In the genomic region with DNA sequence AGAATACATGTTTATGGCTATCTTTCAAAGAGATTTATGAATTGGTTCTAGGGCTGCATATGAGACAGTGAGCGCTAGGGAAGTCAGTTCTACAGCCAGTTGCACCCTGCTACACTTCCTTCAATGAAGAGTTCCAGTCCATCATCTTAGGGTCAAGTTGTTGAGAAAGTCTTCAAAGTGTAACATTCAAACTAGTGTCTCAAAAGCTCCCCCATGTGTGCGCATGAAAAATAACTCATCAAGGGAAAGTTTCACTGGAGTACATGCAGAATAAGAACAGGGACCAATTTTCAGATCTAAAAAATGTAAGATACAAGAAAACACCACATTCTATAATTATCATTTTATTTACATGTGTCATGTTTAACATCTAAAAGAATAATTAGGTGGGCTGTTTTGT, we compare ENCODE assay signal across 8 cellular contexts.
DNase-seq lines count a peak whose midpoint lies in the region; ATAC-seq, FAIRE-seq and TF ChIP-seq lines count a peak whose summit lies in the region.

No MANE protein-coding gene starts in this region.

- H4K5ac ChIP-seq in H9 (ENCODE audit: insufficient read length, low read depth, low read length): no peak overlapping the region

- no peak for ATAC-seq in GM19023 (IDR thresholded peaks at IDR 0.05; ENCODE audit: unreplicated experiment)
- no peak for ATAC-seq in naive thymus-derived CD8-positive, alpha-beta T cell
- no peak for ATAC-seq in activated CD4-positive, alpha-beta T cell treated with anti-CD3 and anti-CD28 coated beads for 36 hours

- no peak overlapping the region for H3K27ac ChIP-seq in H9 (ENCODE audit: insufficient read length, low read depth, low read length)

- peaks cover 4% of the 10 kb centered on the region; the same call in 1 of the 2 replicates for H3K4me1 ChIP-seq in H9 (ENCODE audit: insufficient read depth, low read length)

- no peak overlapping the region for H2AFZ ChIP-seq in H9 (ENCODE audit: low read length)

- H4K20me1 ChIP-seq in H9 (ENCODE audit: control insufficient read depth, insufficient read depth, insufficient read length): no peaks in the 10 kb centered on the region

- no peak overlapping the region for H3K23ac ChIP-seq in H9 (ENCODE audit: insufficient read length, low read depth, low read length)

- no peak overlapping the region for H3K9ac ChIP-seq in H9 (ENCODE audit: extremely low read depth, insufficient read length, low read length)

- TF ChIP-seq CTCF in D721Med (IDR thresholded peaks at IDR 0.05; ENCODE audit: insufficient read depth, missing control alignments): peak; percentile 66
- peak; percentile 49; the same call in 2 of the 3 replicates for TF ChIP-seq CTCF in H9 (conservative IDR thresholded peaks at IDR 0.05)

- no peak overlapping the region for H4K91ac ChIP-seq in H9 (ENCODE audit: insufficient read length, low read depth, low read length)

- H3K14ac ChIP-seq in H9 (ENCODE audit: insufficient read depth, low read length): no peak overlapping the region

- H2BK5ac ChIP-seq in H9 (ENCODE audit: insufficient read length, low read length): no peak overlapping the region

- WGBS in H9 (ENCODE audit: extremely low coverage, insufficient read length, low lambda C conversion rate): no CpG with 5 or more reads among the region's 2 CpGs

- no peak overlapping the region for H2BK120ac ChIP-seq in H9 (ENCODE audit: low read depth, low read length, poor library complexity, severe bottlenecking)

- H3T11ph ChIP-seq in H9 (ENCODE audit: low read length): no peak overlapping the region

- no peaks in the 10 kb centered on the region for H3K79me1 ChIP-seq in H9 (ENCODE audit: insufficient read depth, low read depth, low read length, poor library complexity, severe bottlenecking)

- no peak overlapping the region for H3K4me3 Mint-ChIP-seq in H9
- H3K4me3 Mint-ChIP-seq in naive thymus-derived CD8-positive, alpha-beta T cell: no peak overlapping the region
- no peak overlapping the region for H3K4me3 Mint-ChIP-seq in activated CD4-positive, alpha-beta T cell treated with anti-CD3 and anti-CD28 coated beads for 36 hours

- DNase-seq in D721Med (ENCODE audit: insufficient read length, low spot score): no peak
- DNase-seq in H9: no peak
- peak; percentile 34 for DNase-seq in RPMI8226
- DNase-seq in glomerular endothelial cell (ENCODE audit: extremely low read depth, low read depth, low spot score): peak; percentile 5
- DNase-seq in stimulated activated CD4-positive, alpha-beta T cell treated with anti-CD3 and anti-CD28 coated beads, Interleukin-2, amount 100 ng/mL, for 48 hours: no peak
- no peak for DNase-seq in naive thymus-derived CD8-positive, alpha-beta T cell
- DNase-seq in activated CD4-positive, alpha-beta T cell treated with anti-CD3 and anti-CD28 coated beads for 36 hours: no peak

- no peaks in the 10 kb centered on the region for H3K9me3 ChIP-seq in H9 (ENCODE audit: control insufficient read depth, low read depth, low read length)

- no peak overlapping the region for H3K4me2 ChIP-seq in H9 (ENCODE audit: insufficient read depth, insufficient read length, low read length)

- FAIRE-seq in D721Med (lab: Jason Lieb, UNC): no peak

- H3K36me3 Mint-ChIP-seq in H9 (ENCODE audit: insufficient read depth in 1 of 3, low read depth in 3 of 3): no peaks in the 10 kb centered on the region
- no peaks in the 10 kb centered on the region for H3K36me3 Mint-ChIP-seq in naive thymus-derived CD8-positive, alpha-beta T cell
- no peaks in the 10 kb centered on the region for H3K36me3 Mint-ChIP-seq in activated CD4-positive, alpha-beta T cell treated with anti-CD3 and anti-CD28 coated beads for 36 hours (ENCODE audit: low read depth)

- intact Hi-C loops in activated CD4-positive, alpha-beta T cell treated with anti-CD3 and anti-CD28 coated beads for 36 hours (cut with DNase I, micrococcal nuclease): loop anchor here (2.0 to 5.0 kb wide), 2 partner anchors 568 to 570 kb away; no protein-coding TSS in a partner anchor

- no peak overlapping the region for H3K27ac Mint-ChIP-seq in H9
- H3K27ac Mint-ChIP-seq in naive thymus-derived CD8-positive, alpha-beta T cell: no peak overlapping the region
- H3K27ac Mint-ChIP-seq in activated CD4-positive, alpha-beta T cell treated with anti-CD3 and anti-CD28 coated beads for 36 hours: no peak overlapping the region

- H3K4ac ChIP-seq in H9 (ENCODE audit: low read depth, low read length): no peak overlapping the region

- no peak overlapping the region for H2AK5ac ChIP-seq in H9 (ENCODE audit: insufficient read length, low read length)

- no peak overlapping the region for H3K56ac ChIP-seq in H9 (ENCODE audit: insufficient read length, low read depth, low read length)

- no peaks in the 10 kb centered on the region for H3K9me3 Mint-ChIP-seq in H9
- peaks cover 0 to 5% (median 0%) of the 10 kb centered on the region in 9 donors for H3K9me3 Mint-ChIP-seq in naive thymus-derived CD8-positive, alpha-beta T cell
- H3K9me3 Mint-ChIP-seq in activated CD4-positive, alpha-beta T cell treated with anti-CD3 and anti-CD28 coated beads for 36 hours (ENCODE audit: low read depth): no peaks in the 10 kb centered on the region

- POLR2A ChIA-PET in naive thymus-derived CD8-positive, alpha-beta T cell (lab: Charles Lee): no interaction called here
- POLR2A ChIA-PET in activated CD4-positive, alpha-beta T cell treated with anti-CD3 and anti-CD28 coated beads for 36 hours (lab: Charles Lee): no interaction called here

- no peak overlapping the region for H4K8ac ChIP-seq in H9 (replicated peaks; ENCODE audit: insufficient read length, low read depth, low read length)

- no peaks in the 10 kb centered on the region for H3K27me3 Mint-ChIP-seq in H9 (ENCODE audit: low read depth)
- H3K27me3 Mint-ChIP-seq in naive thymus-derived CD8-positive, alpha-beta T cell: peaks cover 0 to 6% (median 0%) of the 10 kb centered on the region in 5 donors
- peaks cover 1% of the 10 kb centered on the region for H3K27me3 Mint-ChIP-seq in activated CD4-positive, alpha-beta T cell treated with anti-CD3 and anti-CD28 coated beads for 36 hours

- no peak overlapping the region for H2BK20ac ChIP-seq in H9 (ENCODE audit: low read depth, low read length, poor library complexity, severe bottlenecking)

- no peak overlapping the region for H3K18ac ChIP-seq in H9 (ENCODE audit: insufficient read length, low read depth, low read length)

- H3K79me2 ChIP-seq in H9 (ENCODE audit: insufficient read depth, low read length): no peaks in the 10 kb centered on the region

- no peak overlapping the region for H2BK12ac ChIP-seq in H9 (ENCODE audit: insufficient read length, low read depth, low read length)

- H3K27me3 ChIP-seq in H9 (ENCODE audit: insufficient read depth, low read length): no peaks in the 10 kb centered on the region

- CTCF ChIA-PET in activated CD4-positive, alpha-beta T cell treated with anti-CD3 and anti-CD28 coated beads for 36 hours (lab: Charles Lee): interaction anchor here (0.7 kb wide), 1 partner anchor 427 kb away, joined by 3 read pairs; no protein-coding TSS in a partner anchor

- no peaks in the 10 kb centered on the region for H3K23me2 ChIP-seq in H9 (ENCODE audit: insufficient read length, low read depth, low read length, poor library complexity, severe bottlenecking)

- H2BK15ac ChIP-seq in H9 (ENCODE audit: low read depth, low read length): no peak overlapping the region

- peaks cover 15 to 18% of the 10 kb centered on the region in 2 experiments for H3K4me1 Mint-ChIP-seq in H9
- H3K4me1 Mint-ChIP-seq in naive thymus-derived CD8-positive, alpha-beta T cell: peaks cover 0 to 3% (median 0%) of the 10 kb centered on the region in 4 donors
- H3K4me1 Mint-ChIP-seq in activated CD4-positive, alpha-beta T cell treated with anti-CD3 and anti-CD28 coated beads for 36 hours: no peaks in the 10 kb centered on the region

Comparison
In these comparisons a context has a peak if more than half of its experiments do, and no peak if none do; other contexts are left out.
1. DNase-seq: peak in RPMI8226 (single experiment) and glomerular endothelial cell (single experiment); none in D721Med (single experiment), H9 (single experiment), stimulated activated CD4-positive, alpha-beta T cell treated with anti-CD3 and anti-CD28 coated beads, Interleukin-2, amount 100 ng/mL, for 48 hours (0 of 2), naive thymus-derived CD8-positive, alpha-beta T cell (0 of 10) and activated CD4-positive, alpha-beta T cell treated with anti-CD3 and anti-CD28 coated beads for 36 hours (single experiment).